In the genomic region with DNA sequence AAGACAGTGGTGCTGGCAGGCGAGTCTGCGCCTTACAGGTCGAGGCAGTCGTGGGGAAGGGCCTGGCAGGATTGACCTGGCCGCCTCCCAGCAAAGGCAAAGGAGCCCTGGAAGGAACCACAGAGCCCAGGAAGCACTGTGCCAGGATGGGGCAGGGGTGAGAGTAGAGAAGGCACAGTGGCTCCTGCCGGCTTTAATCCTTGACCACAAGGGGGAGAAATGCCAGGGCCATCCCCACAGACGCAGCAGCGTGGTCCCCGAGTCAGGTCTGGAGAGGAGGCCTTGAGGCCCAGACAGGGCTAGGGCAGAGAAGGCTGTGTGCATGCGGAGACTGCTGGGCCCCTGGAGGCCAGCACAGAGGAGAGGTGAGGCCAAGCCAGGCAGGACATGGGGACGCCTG, we compare ENCODE assay signal across 1 cellular context.
TF ChIP-seq lines count a peak whose summit lies in the region.

No MANE protein-coding gene starts in this region.

TF ChIP-seq in A549, 52 proteins besides CTCF, POLR2A, EP300 and RAD21 (continued from another document):
- TF ChIP-seq EHF (CRISPR knock-in tag; IDR thresholded peaks at IDR 0.05) (no peak), NPAS2 (CRISPR knock-in tag; IDR thresholded peaks at IDR 0.05; ENCODE audit: borderline replicate concordance) (no peak), RCOR1 (IDR thresholded peaks at IDR 0.05; ENCODE audit: low read depth, low read length) (no peak), ZC3H11A (IDR thresholded peaks at IDR 0.05) (no peak), HEYL (CRISPR knock-in tag; IDR thresholded peaks at IDR 0.05) (no peak), ESRRA (IDR thresholded peaks at IDR 0.05; ENCODE audit: borderline replicate concordance, low read length) (no peak), EHMT2 (IDR thresholded peaks at IDR 0.05; ENCODE audit: low read depth) (no peak), JUN (IDR thresholded peaks at IDR 0.05) (peak in 1 of 2 experiments; percentile 22; a peak in 1 of 5 replicates), ZSCAN20 (CRISPR knock-in tag; IDR thresholded peaks at IDR 0.05) (no peak), MYC (IDR thresholded peaks at IDR 0.05; ENCODE audit: borderline replicate concordance, low read length) (no peak), SMC3 (IDR thresholded peaks at IDR 0.05) (peak; percentile 48)
- TF ChIP-seq, protein P1, sequence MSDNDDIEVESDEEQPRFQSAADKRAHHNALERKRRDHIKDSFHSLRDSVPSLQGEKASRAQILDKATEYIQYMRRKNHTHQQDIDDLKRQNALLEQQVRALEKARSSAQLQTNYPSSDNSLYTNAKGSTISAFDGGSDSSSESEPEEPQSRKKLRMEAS (IDR thresholded peaks at IDR 0.05): peak; percentile 86
